ENCODE assay signal across 1 cellular context in the genomic region with DNA sequence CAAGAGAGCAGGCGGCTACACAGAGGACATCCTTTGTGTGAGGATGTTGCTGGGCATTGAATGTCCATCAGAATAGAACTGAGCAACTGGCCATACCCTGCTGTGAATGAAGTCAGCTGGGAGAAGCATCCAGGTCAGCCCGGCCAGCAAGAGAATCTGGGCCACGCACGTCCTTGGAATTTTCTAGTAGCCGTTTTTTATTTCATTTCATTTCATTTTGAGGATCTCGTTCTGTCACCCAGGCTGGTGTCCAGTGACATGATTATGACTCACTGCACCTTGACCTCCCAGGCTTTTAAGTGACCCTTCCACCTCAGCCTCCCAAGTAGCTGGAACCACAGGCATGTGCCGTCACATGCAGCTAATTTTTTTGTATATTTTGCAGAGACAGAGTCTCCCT.
TF ChIP-seq lines count a peak whose summit lies in the region.

No MANE protein-coding gene starts in this region.

TF ChIP-seq in K562, 482 proteins besides CTCF, POLR2A, EP300 and RAD21 (continued from another document and continues in another):
- TF ChIP-seq, protein P1, sequence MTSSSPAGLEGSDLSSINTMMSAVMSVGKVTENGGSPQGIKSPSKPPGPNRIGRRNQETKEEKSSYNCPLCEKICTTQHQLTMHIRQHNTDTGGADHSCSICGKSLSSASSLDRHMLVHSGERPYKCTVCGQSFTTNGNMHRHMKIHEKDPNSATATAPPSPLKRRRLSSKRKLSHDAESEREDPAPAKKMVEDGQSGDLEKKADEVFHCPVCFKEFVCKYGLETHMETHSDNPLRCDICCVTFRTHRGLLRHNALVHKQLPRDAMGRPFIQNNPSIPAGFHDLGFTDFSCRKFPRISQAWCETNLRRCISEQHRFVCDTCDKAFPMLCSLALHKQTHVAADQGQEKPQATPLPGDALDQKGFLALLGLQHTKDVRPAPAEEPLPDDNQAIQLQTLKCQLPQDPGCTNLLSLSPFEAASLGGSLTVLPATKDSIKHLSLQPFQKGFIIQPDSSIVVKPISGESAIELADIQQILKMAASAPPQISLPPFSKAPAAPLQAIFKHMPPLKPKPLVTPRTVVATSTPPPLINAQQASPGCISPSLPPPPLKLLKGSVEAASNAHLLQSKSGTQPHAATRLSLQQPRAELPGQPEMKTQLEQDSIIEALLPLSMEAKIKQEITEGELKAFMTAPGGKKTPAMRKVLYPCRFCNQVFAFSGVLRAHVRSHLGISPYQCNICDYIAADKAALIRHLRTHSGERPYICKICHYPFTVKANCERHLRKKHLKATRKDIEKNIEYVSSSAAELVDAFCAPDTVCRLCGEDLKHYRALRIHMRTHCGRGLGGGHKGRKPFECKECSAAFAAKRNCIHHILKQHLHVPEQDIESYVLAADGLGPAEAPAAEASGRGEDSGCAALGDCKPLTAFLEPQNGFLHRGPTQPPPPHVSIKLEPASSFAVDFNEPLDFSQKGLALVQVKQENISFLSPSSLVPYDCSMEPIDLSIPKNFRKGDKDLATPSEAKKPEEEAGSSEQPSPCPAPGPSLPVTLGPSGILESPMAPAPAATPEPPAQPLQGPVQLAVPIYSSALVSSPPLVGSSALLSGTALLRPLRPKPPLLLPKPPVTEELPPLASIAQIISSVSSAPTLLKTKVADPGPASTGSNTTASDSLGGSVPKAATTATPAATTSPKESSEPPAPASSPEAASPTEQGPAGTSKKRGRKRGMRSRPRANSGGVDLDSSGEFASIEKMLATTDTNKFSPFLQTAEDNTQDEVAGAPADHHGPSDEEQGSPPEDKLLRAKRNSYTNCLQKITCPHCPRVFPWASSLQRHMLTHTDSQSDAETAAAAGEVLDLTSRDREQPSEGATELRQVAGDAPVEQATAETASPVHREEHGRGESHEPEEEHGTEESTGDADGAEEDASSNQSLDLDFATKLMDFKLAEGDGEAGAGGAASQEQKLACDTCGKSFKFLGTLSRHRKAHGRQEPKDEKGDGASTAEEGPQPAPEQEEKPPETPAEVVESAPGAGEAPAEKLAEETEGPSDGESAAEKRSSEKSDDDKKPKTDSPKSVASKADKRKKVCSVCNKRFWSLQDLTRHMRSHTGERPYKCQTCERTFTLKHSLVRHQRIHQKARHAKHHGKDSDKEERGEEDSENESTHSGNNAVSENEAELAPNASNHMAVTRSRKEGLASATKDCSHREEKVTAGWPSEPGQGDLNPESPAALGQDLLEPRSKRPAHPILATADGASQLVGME (CRISPR knock-in tag; IDR thresholded peaks at IDR 0.05) = no peak
- TF ChIP-seq BCL6 (CRISPR knock-in tag; IDR thresholded peaks at IDR 0.05) (no peak), SMARCE1 (IDR thresholded peaks at IDR 0.05) (0 out of 2 replicates have a peak, but pooled peaks have one; percentile 46), SMAD2 (IDR thresholded peaks at IDR 0.05; ENCODE audit: low read depth, low read length) (no peak), ZNF175 (CRISPR knock-in tag; IDR thresholded peaks at IDR 0.05; ENCODE audit: low read depth) (no peak), CBFA2T2 (conservative IDR thresholded peaks at IDR 0.05) (no peak), CEBPG (CRISPR knock-in tag; IDR thresholded peaks at IDR 0.05) (peak; percentile 41; the same call in 1 of the 2 replicates), CEBPG (tag; conservative IDR thresholded peaks at IDR 0.05 in 1 of 2, IDR thresholded peaks at IDR 0.05 in 1 of 2) (no peak), RBM15 (IDR thresholded peaks at IDR 0.05; ENCODE audit: insufficient read depth, low read length) (no peak), ESRRA (IDR thresholded peaks at IDR 0.05; ENCODE audit: borderline replicate concordance, low read depth) (no peak), SMARCA4 (IDR thresholded peaks at IDR 0.05) (peak; percentile 52), KLF13 (tag; IDR thresholded peaks at IDR 0.05; ENCODE audit: borderline replicate concordance, low read depth) (no peak), MEIS2 (IDR thresholded peaks at IDR 0.05; ENCODE audit: partially characterized antibody) (peak; percentile 22), TCF3 (CRISPR knock-in tag; IDR thresholded peaks at IDR 0.05) (0 out of 2 replicates have a peak, but pooled peaks have one; percentile 24), ARID1B (IDR thresholded peaks at IDR 0.05) (peak; percentile 54), DMBX1 (CRISPR knock-in tag; IDR thresholded peaks at IDR 0.05; ENCODE audit: borderline replicate concordance) (no peak), FOSL1 (tag; conservative IDR thresholded peaks at IDR 0.05) (peak; percentile 96), ZNF583 (CRISPR knock-in tag; IDR thresholded peaks at IDR 0.05) (no peak), POLR2AphosphoS5 (IDR thresholded peaks at IDR 0.05; ENCODE audit: control insufficient read depth, insufficient read depth, low read depth, low read length) (no peak), HMG20B (CRISPR knock-in tag; IDR thresholded peaks at IDR 0.05) (no peak), TEAD4 (IDR thresholded peaks at IDR 0.05; ENCODE audit: low read length) (no peak), TEAD4 (CRISPR knock-in tag; IDR thresholded peaks at IDR 0.05; ENCODE audit: borderline replicate concordance) (no peak), NR2C2 (CRISPR knock-in tag; IDR thresholded peaks at IDR 0.05) (no peak), NR2C2 (tag; IDR thresholded peaks at IDR 0.05) (peak; percentile 48; the same call in 1 of the 2 replicates)
- TF ChIP-seq, protein P2, sequence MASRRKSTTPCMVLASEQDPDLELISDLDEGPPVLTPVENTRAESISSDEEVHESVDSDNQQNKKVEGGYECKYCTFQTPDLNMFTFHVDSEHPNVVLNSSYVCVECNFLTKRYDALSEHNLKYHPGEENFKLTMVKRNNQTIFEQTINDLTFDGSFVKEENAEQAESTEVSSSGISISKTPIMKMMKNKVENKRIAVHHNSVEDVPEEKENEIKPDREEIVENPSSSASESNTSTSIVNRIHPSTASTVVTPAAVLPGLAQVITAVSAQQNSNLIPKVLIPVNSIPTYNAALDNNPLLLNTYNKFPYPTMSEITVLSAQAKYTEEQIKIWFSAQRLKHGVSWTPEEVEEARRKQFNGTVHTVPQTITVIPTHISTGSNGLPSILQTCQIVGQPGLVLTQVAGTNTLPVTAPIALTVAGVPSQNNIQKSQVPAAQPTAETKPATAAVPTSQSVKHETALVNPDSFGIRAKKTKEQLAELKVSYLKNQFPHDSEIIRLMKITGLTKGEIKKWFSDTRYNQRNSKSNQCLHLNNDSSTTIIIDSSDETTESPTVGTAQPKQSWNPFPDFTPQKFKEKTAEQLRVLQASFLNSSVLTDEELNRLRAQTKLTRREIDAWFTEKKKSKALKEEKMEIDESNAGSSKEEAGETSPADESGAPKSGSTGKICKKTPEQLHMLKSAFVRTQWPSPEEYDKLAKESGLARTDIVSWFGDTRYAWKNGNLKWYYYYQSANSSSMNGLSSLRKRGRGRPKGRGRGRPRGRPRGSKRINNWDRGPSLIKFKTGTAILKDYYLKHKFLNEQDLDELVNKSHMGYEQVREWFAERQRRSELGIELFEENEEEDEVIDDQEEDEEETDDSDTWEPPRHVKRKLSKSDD (conservative IDR thresholded peaks at IDR 0.05; ENCODE audit: low read length) = no peak
- TF ChIP-seq, protein P3, sequence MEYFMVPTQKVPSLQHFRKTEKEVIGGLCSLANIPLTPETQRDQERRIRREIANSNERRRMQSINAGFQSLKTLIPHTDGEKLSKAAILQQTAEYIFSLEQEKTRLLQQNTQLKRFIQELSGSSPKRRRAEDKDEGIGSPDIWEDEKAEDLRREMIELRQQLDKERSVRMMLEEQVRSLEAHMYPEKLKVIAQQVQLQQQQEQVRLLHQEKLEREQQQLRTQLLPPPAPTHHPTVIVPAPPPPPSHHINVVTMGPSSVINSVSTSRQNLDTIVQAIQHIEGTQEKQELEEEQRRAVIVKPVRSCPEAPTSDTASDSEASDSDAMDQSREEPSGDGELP (CRISPR knock-in tag; IDR thresholded peaks at IDR 0.05; ENCODE audit: borderline replicate concordance) = peak; percentile 4; the same call in 1 of the 2 replicates
- TF ChIP-seq, protein P4, sequence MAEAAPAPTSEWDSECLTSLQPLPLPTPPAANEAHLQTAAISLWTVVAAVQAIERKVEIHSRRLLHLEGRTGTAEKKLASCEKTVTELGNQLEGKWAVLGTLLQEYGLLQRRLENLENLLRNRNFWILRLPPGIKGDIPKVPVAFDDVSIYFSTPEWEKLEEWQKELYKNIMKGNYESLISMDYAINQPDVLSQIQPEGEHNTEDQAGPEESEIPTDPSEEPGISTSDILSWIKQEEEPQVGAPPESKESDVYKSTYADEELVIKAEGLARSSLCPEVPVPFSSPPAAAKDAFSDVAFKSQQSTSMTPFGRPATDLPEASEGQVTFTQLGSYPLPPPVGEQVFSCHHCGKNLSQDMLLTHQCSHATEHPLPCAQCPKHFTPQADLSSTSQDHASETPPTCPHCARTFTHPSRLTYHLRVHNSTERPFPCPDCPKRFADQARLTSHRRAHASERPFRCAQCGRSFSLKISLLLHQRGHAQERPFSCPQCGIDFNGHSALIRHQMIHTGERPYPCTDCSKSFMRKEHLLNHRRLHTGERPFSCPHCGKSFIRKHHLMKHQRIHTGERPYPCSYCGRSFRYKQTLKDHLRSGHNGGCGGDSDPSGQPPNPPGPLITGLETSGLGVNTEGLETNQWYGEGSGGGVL (CRISPR knock-in tag; IDR thresholded peaks at IDR 0.05) = no peak
- TF ChIP-seq, protein P5, sequence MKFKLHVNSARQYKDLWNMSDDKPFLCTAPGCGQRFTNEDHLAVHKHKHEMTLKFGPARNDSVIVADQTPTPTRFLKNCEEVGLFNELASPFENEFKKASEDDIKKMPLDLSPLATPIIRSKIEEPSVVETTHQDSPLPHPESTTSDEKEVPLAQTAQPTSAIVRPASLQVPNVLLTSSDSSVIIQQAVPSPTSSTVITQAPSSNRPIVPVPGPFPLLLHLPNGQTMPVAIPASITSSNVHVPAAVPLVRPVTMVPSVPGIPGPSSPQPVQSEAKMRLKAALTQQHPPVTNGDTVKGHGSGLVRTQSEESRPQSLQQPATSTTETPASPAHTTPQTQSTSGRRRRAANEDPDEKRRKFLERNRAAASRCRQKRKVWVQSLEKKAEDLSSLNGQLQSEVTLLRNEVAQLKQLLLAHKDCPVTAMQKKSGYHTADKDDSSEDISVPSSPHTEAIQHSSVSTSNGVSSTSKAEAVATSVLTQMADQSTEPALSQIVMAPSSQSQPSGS (CRISPR knock-in tag; IDR thresholded peaks at IDR 0.05) = no peak
- TF ChIP-seq, protein P6, sequence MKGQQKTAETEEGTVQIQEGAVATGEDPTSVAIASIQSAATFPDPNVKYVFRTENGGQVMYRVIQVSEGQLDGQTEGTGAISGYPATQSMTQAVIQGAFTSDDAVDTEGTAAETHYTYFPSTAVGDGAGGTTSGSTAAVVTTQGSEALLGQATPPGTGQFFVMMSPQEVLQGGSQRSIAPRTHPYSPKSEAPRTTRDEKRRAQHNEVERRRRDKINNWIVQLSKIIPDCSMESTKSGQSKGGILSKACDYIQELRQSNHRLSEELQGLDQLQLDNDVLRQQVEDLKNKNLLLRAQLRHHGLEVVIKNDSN (CRISPR knock-in tag; IDR thresholded peaks at IDR 0.05) = peak; percentile 62
- TF ChIP-seq, protein P7, sequence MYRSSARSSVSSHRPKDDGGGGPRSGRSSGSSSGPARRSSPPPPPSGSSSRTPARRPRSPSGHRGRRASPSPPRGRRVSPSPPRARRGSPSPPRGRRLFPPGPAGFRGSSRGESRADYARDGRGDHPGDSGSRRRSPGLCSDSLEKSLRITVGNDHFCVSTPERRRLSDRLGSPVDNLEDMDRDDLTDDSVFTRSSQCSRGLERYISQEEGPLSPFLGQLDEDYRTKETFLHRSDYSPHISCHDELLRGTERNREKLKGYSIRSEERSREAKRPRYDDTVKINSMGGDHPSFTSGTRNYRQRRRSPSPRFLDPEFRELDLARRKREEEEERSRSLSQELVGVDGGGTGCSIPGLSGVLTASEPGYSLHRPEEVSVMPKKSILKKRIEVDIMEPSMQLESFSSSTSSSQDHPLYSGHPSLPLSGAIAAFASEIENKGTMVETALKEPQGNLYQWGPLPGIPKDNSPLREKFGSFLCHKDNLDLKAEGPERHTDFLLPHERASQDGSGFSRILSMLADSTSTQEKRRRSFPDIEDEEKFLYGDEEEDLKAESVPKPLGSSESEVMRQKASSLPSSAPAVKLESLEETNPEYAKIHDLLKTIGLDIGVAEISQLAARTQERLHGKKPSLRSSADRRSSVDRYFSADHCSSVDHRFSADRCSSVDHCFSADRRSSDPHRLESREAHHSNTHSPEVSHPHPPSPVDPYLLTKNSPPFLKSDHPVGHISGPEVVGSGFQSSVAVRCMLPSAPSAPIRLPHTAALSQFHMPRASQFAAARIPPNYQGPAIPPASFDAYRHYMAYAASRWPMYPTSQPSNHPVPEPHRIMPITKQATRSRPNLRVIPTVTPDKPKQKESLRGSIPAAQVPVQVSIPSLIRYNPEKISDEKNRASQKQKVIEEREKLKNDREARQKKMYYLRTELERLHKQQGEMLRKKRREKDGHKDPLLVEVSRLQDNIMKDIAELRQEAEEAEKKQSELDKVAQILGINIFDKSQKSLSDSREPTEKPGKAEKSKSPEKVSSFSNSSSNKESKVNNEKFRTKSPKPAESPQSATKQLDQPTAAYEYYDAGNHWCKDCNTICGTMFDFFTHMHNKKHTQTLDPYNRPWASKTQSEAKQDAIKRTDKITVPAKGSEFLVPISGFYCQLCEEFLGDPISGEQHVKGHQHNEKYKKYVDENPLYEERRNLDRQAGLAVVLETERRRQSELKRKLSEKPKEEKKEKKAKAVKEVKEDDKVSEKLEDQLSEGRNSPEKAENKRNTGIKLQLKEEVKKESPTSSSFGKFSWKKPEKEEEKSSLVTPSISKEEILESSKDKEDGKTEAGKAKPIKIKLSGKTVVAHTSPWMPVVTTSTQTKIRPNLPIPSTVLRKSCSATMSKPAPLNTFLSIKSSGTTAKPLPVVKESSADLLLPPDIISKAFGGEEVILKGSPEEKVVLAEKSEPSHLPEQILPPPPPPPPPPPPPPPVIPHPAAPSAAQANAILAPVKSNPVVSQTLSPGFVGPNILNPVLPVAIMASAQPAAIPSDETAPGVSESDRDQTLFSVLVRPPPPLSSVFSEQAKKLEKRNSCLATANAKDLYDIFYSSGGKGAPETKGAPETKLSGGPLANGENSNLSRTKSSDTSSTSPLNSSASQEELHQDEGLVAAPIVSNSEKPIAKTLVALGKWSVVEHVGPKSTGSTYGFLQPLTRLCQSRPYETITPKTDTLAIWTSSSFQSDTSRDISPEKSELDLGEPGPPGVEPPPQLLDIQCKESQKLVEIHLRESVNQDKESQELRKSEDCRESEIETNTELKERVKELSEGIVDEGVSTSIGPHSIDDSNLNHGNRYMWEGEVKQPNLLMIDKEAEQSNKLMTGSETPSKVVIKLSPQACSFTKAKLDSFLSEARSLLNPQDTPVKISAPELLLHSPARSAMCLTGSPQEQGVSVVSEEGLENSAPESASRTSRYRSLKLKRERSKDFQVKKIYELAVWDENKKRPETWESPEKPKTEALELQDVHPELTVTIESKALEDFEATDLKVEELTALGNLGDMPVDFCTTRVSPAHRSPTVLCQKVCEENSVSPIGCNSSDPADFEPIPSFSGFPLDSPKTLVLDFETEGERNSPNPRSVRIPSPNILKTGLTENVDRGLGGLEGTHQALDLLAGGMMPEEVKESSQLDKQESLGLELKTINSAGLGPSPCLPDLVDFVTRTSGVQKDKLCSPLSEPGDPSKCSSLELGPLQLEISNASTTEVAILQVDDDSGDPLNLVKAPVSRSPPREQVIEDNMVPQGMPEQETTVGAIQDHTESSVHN (IDR thresholded peaks at IDR 0.05; ENCODE audit: borderline replicate concordance in 1 of 2, low read depth in 1 of 2) = 0 out of 4 replicates have a peak, but pooled peaks of 1 of the 2 experiments have one; percentile 27
- TF ChIP-seq, protein P8, sequence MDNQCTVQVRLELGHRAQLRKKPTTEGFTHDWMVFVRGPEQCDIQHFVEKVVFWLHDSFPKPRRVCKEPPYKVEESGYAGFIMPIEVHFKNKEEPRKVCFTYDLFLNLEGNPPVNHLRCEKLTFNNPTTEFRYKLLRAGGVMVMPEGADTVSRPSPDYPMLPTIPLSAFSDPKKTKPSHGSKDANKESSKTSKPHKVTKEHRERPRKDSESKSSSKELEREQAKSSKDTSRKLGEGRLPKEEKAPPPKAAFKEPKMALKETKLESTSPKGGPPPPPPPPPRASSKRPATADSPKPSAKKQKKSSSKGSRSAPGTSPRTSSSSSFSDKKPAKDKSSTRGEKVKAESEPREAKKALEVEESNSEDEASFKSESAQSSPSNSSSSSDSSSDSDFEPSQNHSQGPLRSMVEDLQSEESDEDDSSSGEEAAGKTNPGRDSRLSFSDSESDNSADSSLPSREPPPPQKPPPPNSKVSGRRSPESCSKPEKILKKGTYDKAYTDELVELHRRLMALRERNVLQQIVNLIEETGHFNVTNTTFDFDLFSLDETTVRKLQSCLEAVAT (IDR thresholded peaks at IDR 0.05) = peak in 1 of 2 experiments; percentile 61; a peak in 1 of 4 replicates
